8 cellular contexts compared by ENCODE assay signal in the genomic region with DNA sequence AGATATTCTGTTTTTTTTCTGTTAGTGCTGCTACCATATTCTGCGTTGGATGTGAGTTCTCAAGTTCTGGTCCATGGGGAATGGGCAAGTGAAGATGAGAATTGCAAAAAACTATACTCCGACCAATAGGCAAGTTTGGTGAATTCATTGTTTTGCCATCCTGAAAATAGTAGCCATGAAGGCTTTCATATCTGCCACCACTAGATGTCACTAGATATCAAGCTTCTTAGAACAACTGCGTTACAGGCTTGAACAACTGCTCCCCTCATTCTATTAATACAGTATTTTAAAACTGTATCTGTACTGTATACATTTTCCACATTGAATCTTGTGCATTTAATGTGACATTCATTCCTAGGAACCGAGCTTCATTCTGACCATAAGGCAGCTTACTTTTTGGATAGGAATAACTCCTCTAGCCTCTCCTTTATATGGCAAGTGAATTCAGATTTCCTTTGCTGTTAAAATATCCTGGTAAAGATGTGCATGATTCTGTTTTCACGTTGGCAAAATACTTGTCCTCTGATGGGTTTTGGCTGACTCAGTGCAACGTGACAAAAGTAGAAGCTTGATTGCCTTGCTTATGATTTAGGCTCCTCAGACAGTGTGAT.
DNase-seq lines count a peak whose midpoint lies in the region; ATAC-seq and TF ChIP-seq lines count a peak whose summit lies in the region.

No MANE protein-coding gene starts in this region.

- no peak for DNase-seq in activated CD4-positive, CD25-positive, alpha-beta regulatory T cell (lab: John Stamatoyannopoulos, UW)
- DNase-seq in HCEC 1CT, result peak; percentile 64
- peak; percentile 63 for DNase-seq in NCI-H1105 treated with DMSO at 0.1 percent for 48 hours (lab: John Stamatoyannopoulos, UW)
- peak; percentile 42 for DNase-seq in SKM-1 (lab: John Stamatoyannopoulos, UW; ENCODE audit: unreplicated experiment)
- DNase-seq in esophagus squamous epithelium (lab: John Stamatoyannopoulos, UW), result no peak
- DNase-seq in activated naive CD4-positive, alpha-beta T cell treated with anti-CD3 and anti-CD28 coated beads, Interleukin-2, amount 50 U/mL, for 16 hours, result no peak

- no peaks in the 10 kb centered on the region for H3K9me3 ChIP-seq in esophagus squamous epithelium

- H3K36me3 ChIP-seq in esophagus squamous epithelium, result no peaks in the 10 kb centered on the region

- H3K4me3 ChIP-seq in esophagus squamous epithelium, result no peak overlapping the region

- no peaks in the 10 kb centered on the region for H3K36me3 Mint-ChIP-seq in nephron (ENCODE audit: low read depth)

- 8 to 13% methylated on average over 6 of the region's 6 CpGs for WGBS in esophagus squamous epithelium, 2 donors

- H3K4me1 ChIP-seq in esophagus squamous epithelium, result peaks cover 0 to 11% (median 0%) of the 10 kb centered on the region in 3 donors

- no peak for TF ChIP-seq POLR2A in esophagus squamous epithelium (IDR thresholded peaks at IDR 0.05)

- H3K9me3 Mint-ChIP-seq in nephron, result peaks cover 9% of the 10 kb centered on the region

- peak overlapping the region in 2 of 3 experiments; percentile 32 to 52 for H3K27ac Mint-ChIP-seq in nephron

- peak; percentile 51 to 53 for ATAC-seq in activated CD4-positive, CD25-positive, alpha-beta regulatory T cell treated with anti-CD3 and anti-CD28 coated beads, Interleukin-2, amount 50 U/mL, for 24 hours

- no peak overlapping the region for H3K27ac ChIP-seq in esophagus squamous epithelium

- H3K4me3 Mint-ChIP-seq in nephron, result no peak overlapping the region

- peak; percentile 65 to 83 (median 76) for TF ChIP-seq CTCF in esophagus squamous epithelium (IDR thresholded peaks at IDR 0.05)
- peak; percentile 76 to 91 (median 85) for TF ChIP-seq CTCF in nephron (IDR thresholded peaks at IDR 0.05; ENCODE audit: unreplicated experiment in 3 of 3)

- peaks cover 19% of the 10 kb centered on the region for H3K4me1 Mint-ChIP-seq in nephron

- peaks cover 4% of the 10 kb centered on the region for H3K27me3 Mint-ChIP-seq in nephron (ENCODE audit: low read depth)

- peaks cover 0 to 14% (median 0%) of the 10 kb centered on the region in 4 donors for H3K27me3 ChIP-seq in esophagus squamous epithelium

- intact Hi-C loops in esophagus squamous epithelium (cut with DNase I), result loop anchor here (5.0 to 10.0 kb wide), 2 partner anchors 133 to 450 kb away; no protein-coding TSS in a partner anchor

Comparison
In these comparisons a context has a peak if more than half of its experiments do, and no peak if none do; other contexts are left out.
1. DNase-seq: peak in HCEC 1CT (single experiment), NCI-H1105 treated with DMSO at 0.1 percent for 48 hours (single experiment) and SKM-1 (single experiment); none in activated CD4-positive, CD25-positive, alpha-beta regulatory T cell (0 of 4), esophagus squamous epithelium (single experiment) and activated naive CD4-positive, alpha-beta T cell treated with anti-CD3 and anti-CD28 coated beads, Interleukin-2, amount 50 U/mL, for 16 hours (single experiment).